In genomic region chr3:107061466-107061865, GRCh38 we compare ENCODE assay signal across 21 cellular contexts.
DNase-seq lines count a peak whose midpoint lies in the region; ATAC-seq, FAIRE-seq and TF ChIP-seq lines count a peak whose summit lies in the region.
"Had no signal": no experiment of that assay in that cellular context is flagged by ENCODE, and none has a peak within 500 bp of the region (broad histone marks: within the 10 kb centered on the region; RNA-seq: fewer than 3 reads in every experiment).

No MANE protein-coding gene starts in this region.

- no peak overlapping the region for H3K18ac ChIP-seq in IMR-90 (ENCODE audit: low read depth, low read length)
- peak overlapping the region; percentile 16 for H3K18ac ChIP-seq in mesendoderm (ENCODE audit: low read length)

- TF ChIP-seq POLR2A in IMR-90 (IDR thresholded peaks at IDR 0.05; ENCODE audit: low read depth, low read length) = no peak

- no peak overlapping the region for H3K4me2 ChIP-seq in IMR-90 (ENCODE audit: low read depth, low read length)
- no peak overlapping the region for H3K4me2 ChIP-seq in astrocyte (ENCODE audit: low read length)
- H3K4me2 ChIP-seq in mesendoderm (ENCODE audit: low read length) = no peak overlapping the region
- H3K4me2 ChIP-seq: BLaER1 treated with 17β-estradiol and CSF1 and Interleukin-3, amounts not matched to agents 10 nM and 100 nM had no signal

- H2AK5ac ChIP-seq in IMR-90 (ENCODE audit: low read depth, low read length) (no peak overlapping the region), mesendoderm (ENCODE audit: low read length) (no peak overlapping the region)

- H3K9me1 ChIP-seq in IMR-90 (ENCODE audit: insufficient read depth, low read length) = 0 out of 2 replicates have a peak, but pooled peaks cover 2% of the 10 kb centered on the region

- ATAC-seq in IMR-90 (ENCODE audit: low read depth) (no peak), GM21825 (IDR thresholded peaks at IDR 0.05; ENCODE audit: unreplicated experiment) (no peak)
- no peak for ATAC-seq in activated naive CD4-positive, alpha-beta T cell treated with anti-CD3 and anti-CD28 coated beads, Interleukin-2, amount 50 U/mL, for 72 hours
- ATAC-seq in activated CD8-positive, alpha-beta memory T cell treated with anti-CD3 and anti-CD28 coated beads, Interleukin-2, amount 10 ng/mL, durations not matched to agents 7 days and 5 days = no peak
- ATAC-seq: HCT116, Panc1 had no signal

- H4K91ac ChIP-seq in IMR-90 (ENCODE audit: insufficient read depth, low read depth, low read length) = no peak overlapping the region

- peaks cover 3% of the 10 kb centered on the region for H3K9me3 Mint-ChIP-seq in astrocyte (ENCODE audit: unreplicated experiment)
- no peaks in the 10 kb centered on the region for H3K9me3 Mint-ChIP-seq in activated naive CD4-positive, alpha-beta T cell treated with anti-CD3 and anti-CD28 coated beads, Interleukin-2, amount 50 U/mL, for 72 hours
- H3K9me3 Mint-ChIP-seq in activated CD8-positive, alpha-beta memory T cell treated with anti-CD3 and anti-CD28 coated beads, Interleukin-2, amount 10 ng/mL, durations not matched to agents 7 days and 5 days (ENCODE audit: low read depth) = no peaks in the 10 kb centered on the region
- H3K9me3 Mint-ChIP-seq: CD4-positive, alpha-beta memory T cell had no signal

- H2BK120ac ChIP-seq in IMR-90 (ENCODE audit: low read depth, low read length) (no peak overlapping the region), mesendoderm (ENCODE audit: low read depth, low read length) (peak overlapping the region; percentile 28)

- H3K4me3 ChIP-seq in IMR-90 (ENCODE audit: insufficient read depth, low read depth, low read length) (no peak overlapping the region), astrocyte (ENCODE audit: insufficient read depth, low read depth, low read length) (no peak overlapping the region), mesendoderm (ENCODE audit: low read length) (no peak overlapping the region)
- H3K4me3 ChIP-seq: BLaER1 treated with 17β-estradiol and CSF1 and Interleukin-3, amounts not matched to agents 10 nM and 100 nM; MG63 had no signal

- dilution Hi-C loops in IMR-90 (cut with HindIII; ENCODE audit: low sequenced_read_pairs, unreplicated experiment) = no loop called here

- H3K4me3 Mint-ChIP-seq in astrocyte (ENCODE audit: unreplicated experiment) = no peak overlapping the region
- no peak overlapping the region for H3K4me3 Mint-ChIP-seq in activated CD8-positive, alpha-beta memory T cell treated with anti-CD3 and anti-CD28 coated beads, Interleukin-2, amount 10 ng/mL, durations not matched to agents 7 days and 5 days
- H3K4me3 Mint-ChIP-seq: CD4-positive, alpha-beta memory T cell had no signal

- no peaks in the 10 kb centered on the region for H3K27me3 ChIP-seq in IMR-90 (ENCODE audit: control insufficient read depth, insufficient read depth, low read length)
- no peaks in the 10 kb centered on the region for H3K27me3 ChIP-seq in astrocyte (ENCODE audit: insufficient read depth, low read length)
- no peaks in the 10 kb centered on the region for H3K27me3 ChIP-seq in mesendoderm (ENCODE audit: insufficient read depth, low read length, poor library complexity)
- H3K27me3 ChIP-seq: BLaER1 treated with 17β-estradiol and CSF1 and Interleukin-3, amounts not matched to agents 10 nM and 100 nM; MG63 had no signal

- in situ Hi-C loops in IMR-90 (cut with MboI; ENCODE audit: low sequenced_read_pairs) = no loop called here

- no peaks in the 10 kb centered on the region for H3K4me1 ChIP-seq in IMR-90 (ENCODE audit: control insufficient read depth, insufficient read depth, low read length)
- peaks cover 35% of the 10 kb centered on the region for H3K4me1 ChIP-seq in astrocyte (ENCODE audit: insufficient read depth, low read length)
- no peaks in the 10 kb centered on the region for H3K4me1 ChIP-seq in mesendoderm (ENCODE audit: control insufficient read depth, low read depth, low read length)

- H2BK20ac ChIP-seq in IMR-90 (ENCODE audit: low read depth, low read length) = no peak overlapping the region

- H3K79me1 ChIP-seq in IMR-90 (ENCODE audit: low read depth in 1 of 2, low read length in 2 of 2) (no peaks in the 10 kb centered on the region), mesendoderm (ENCODE audit: low read length) (no peaks in the 10 kb centered on the region)

- no peaks in the 10 kb centered on the region for H3K27me3 Mint-ChIP-seq in astrocyte (ENCODE audit: low read depth, unreplicated experiment)
- H3K27me3 Mint-ChIP-seq in activated CD8-positive, alpha-beta memory T cell treated with anti-CD3 and anti-CD28 coated beads, Interleukin-2, amount 10 ng/mL, durations not matched to agents 7 days and 5 days = peaks cover 16% of the 10 kb centered on the region

- H3K4ac ChIP-seq in IMR-90 (ENCODE audit: low read depth, low read length) (no peak overlapping the region), mesendoderm (ENCODE audit: low read depth, low read length) (peak overlapping the region; percentile 24)

- no peak for TF ChIP-seq RAD21 in IMR-90 (IDR thresholded peaks at IDR 0.05; ENCODE audit: low read length)

- H3K36me3 Mint-ChIP-seq in astrocyte (ENCODE audit: low read depth, unreplicated experiment) = no peaks in the 10 kb centered on the region
- no peaks in the 10 kb centered on the region for H3K36me3 Mint-ChIP-seq in activated naive CD4-positive, alpha-beta T cell treated with anti-CD3 and anti-CD28 coated beads, Interleukin-2, amount 50 U/mL, for 72 hours
- no peaks in the 10 kb centered on the region for H3K36me3 Mint-ChIP-seq in activated CD8-positive, alpha-beta memory T cell treated with anti-CD3 and anti-CD28 coated beads, Interleukin-2, amount 10 ng/mL, durations not matched to agents 7 days and 5 days
- H3K36me3 Mint-ChIP-seq: CD4-positive, alpha-beta memory T cell had no signal

- BruUV-seq in IMR-90 (replicated peaks; lab: Mats Ljungman, UMichigan) = no TSS peak

- H4K8ac ChIP-seq in IMR-90 (ENCODE audit: low read depth in 2 of 2, low read length in 2 of 2) (no peak overlapping the region), mesendoderm (ENCODE audit: low read depth, low read length) (no peak overlapping the region)

- H3K9me3 ChIP-seq in IMR-90 (ENCODE audit: control insufficient read depth, insufficient read depth, low read length) = no peaks in the 10 kb centered on the region
- H3K9me3 ChIP-seq in astrocyte (ENCODE audit: insufficient read depth, low read depth, low read length) = no peaks in the 10 kb centered on the region
- H3K9me3 ChIP-seq: BLaER1 treated with 17β-estradiol and CSF1 and Interleukin-3, amounts not matched to agents 10 nM and 100 nM; MG63 had no signal

- H2BK5ac ChIP-seq in IMR-90 (ENCODE audit: low read depth, low read length, poor library complexity, severe bottlenecking) = no peak overlapping the region
- no peak overlapping the region for H2BK5ac ChIP-seq in mesendoderm (ENCODE audit: low read length)

- H3K27ac Mint-ChIP-seq in astrocyte (ENCODE audit: unreplicated experiment) = peak overlapping the region; percentile 35
- no peak overlapping the region for H3K27ac Mint-ChIP-seq in activated naive CD4-positive, alpha-beta T cell treated with anti-CD3 and anti-CD28 coated beads, Interleukin-2, amount 50 U/mL, for 72 hours
- H3K27ac Mint-ChIP-seq in activated CD8-positive, alpha-beta memory T cell treated with anti-CD3 and anti-CD28 coated beads, Interleukin-2, amount 10 ng/mL, durations not matched to agents 7 days and 5 days = no peak overlapping the region
- H3K27ac Mint-ChIP-seq: CD4-positive, alpha-beta memory T cell had no signal

- no peak overlapping the region for H3K14ac ChIP-seq in IMR-90 (replicated peaks; ENCODE audit: low read depth, low read length)

- no peaks in the 10 kb centered on the region for H4K20me1 ChIP-seq in IMR-90 (ENCODE audit: insufficient read depth, low read length)
- no peaks in the 10 kb centered on the region for H4K20me1 ChIP-seq in astrocyte (ENCODE audit: insufficient read depth, low read length)
- H4K20me1 ChIP-seq: BLaER1 treated with 17β-estradiol and CSF1 and Interleukin-3, amounts not matched to agents 10 nM and 100 nM had no signal

- CTCF ChIA-PET in IMR-90 (lab: Yijun Ruan, JAX) = no interaction called here
- CTCF ChIA-PET in activated CD8-positive, alpha-beta memory T cell treated with anti-CD3 and anti-CD28 coated beads, Interleukin-2, amount 10 ng/mL, durations not matched to agents 7 days and 5 days (lab: Charles Lee) = no interaction called here

- no peak overlapping the region for H2AFZ ChIP-seq in IMR-90 (replicated peaks; ENCODE audit: low read length, poor library complexity)
- no peak overlapping the region for H2AFZ ChIP-seq in astrocyte (ENCODE audit: low read depth, low read length)

- H3K56ac ChIP-seq in IMR-90 (ENCODE audit: extremely low read depth, insufficient read depth, low read length) (no peak overlapping the region), mesendoderm (ENCODE audit: low read length) (no peak overlapping the region)

- peak; percentile 10 for DNase-seq in IMR-90
- no peak for DNase-seq in astrocyte (ENCODE audit: low read depth)
- no peak for DNase-seq in mesendoderm
- DNase-seq in activated naive CD4-positive, alpha-beta T cell treated with anti-CD3 and anti-CD28 coated beads, Interleukin-2, amount 50 U/mL, for 72 hours (ENCODE audit: low spot score in 2 of 2) = no peak
- no peak for DNase-seq in NCI-H1105 (lab: John Stamatoyannopoulos, UW)
- no peak for DNase-seq in activated CD8-positive, alpha-beta memory T cell treated with anti-CD3 and anti-CD28 coated beads, Interleukin-2, amount 10 ng/mL, durations not matched to agents 7 days and 5 days
- DNase-seq: CD4-positive, alpha-beta memory T cell; DND-41; GOT3; Karpas-422; MG63; NCI-H1048; NCI-H1436; NCI-H1930; NCI-H510A; NK-92 treated with Interleukin-12 subunit alpha and Interleukin-12 subunit beta, amount 100 ng/mL, for 24 hours had no signal

- TF ChIP-seq CTCF in IMR-90 (conservative IDR thresholded peaks at IDR 0.05; ENCODE audit: low read depth, low read length) (no peak), astrocyte (IDR thresholded peaks at IDR 0.05; ENCODE audit: insufficient read depth, low read depth, low read length) (no peak)

- intact Hi-C loops in IMR-90 (cut with micrococcal nuclease) = loop anchor here (5.0 to 10.0 kb wide), 5 partner anchors 199 to 1197 kb away; partner anchors contain the start of gene CBLB

- no CpG with 5 or more reads among the region's 1 CpG for WGBS in IMR-90 (ENCODE audit: extremely low coverage in 2 of 2, insufficient read length in 1 of 2), 2 experiments
- no CpG with 5 or more reads among the region's 1 CpG for WGBS in mesendoderm (ENCODE audit: extremely low coverage, insufficient coverage, low lambda C conversion rate)

- FAIRE-seq in astrocyte (lab: Jason Lieb, UNC) = no peak
- FAIRE-seq: GM12891 had no signal

- H3K9ac ChIP-seq in IMR-90 (ENCODE audit: low read depth, low read length) (no peak overlapping the region), astrocyte (ENCODE audit: low read length) (no peak overlapping the region), mesendoderm (ENCODE audit: low read length) (no peak overlapping the region)
- H3K9ac ChIP-seq: BLaER1 treated with 17β-estradiol and CSF1 and Interleukin-3, amounts not matched to agents 10 nM and 100 nM had no signal

- H3K4me1 Mint-ChIP-seq in astrocyte (ENCODE audit: low read depth, unreplicated experiment) = peaks cover 38% of the 10 kb centered on the region
- peaks cover 13% of the 10 kb centered on the region for H3K4me1 Mint-ChIP-seq in activated CD8-positive, alpha-beta memory T cell treated with anti-CD3 and anti-CD28 coated beads, Interleukin-2, amount 10 ng/mL, durations not matched to agents 7 days and 5 days

- H3K23ac ChIP-seq in IMR-90 (ENCODE audit: low read depth, low read length) (no peak overlapping the region), mesendoderm (ENCODE audit: low read length) (no peak overlapping the region)

- no peak overlapping the region for H3K27ac ChIP-seq in IMR-90 (ENCODE audit: insufficient read depth, low read length)
- H3K27ac ChIP-seq in astrocyte (ENCODE audit: low read depth, low read length) = no peak overlapping the region
- H3K27ac ChIP-seq in mesendoderm (ENCODE audit: low read depth, low read length) = no peak overlapping the region
- H3K27ac ChIP-seq: BLaER1 treated with 17β-estradiol and CSF1 and Interleukin-3, amounts not matched to agents 10 nM and 100 nM had no signal

- H3K36me3 ChIP-seq in IMR-90 (ENCODE audit: control insufficient read depth, insufficient read depth, low read length) = no peaks in the 10 kb centered on the region
- no peaks in the 10 kb centered on the region for H3K36me3 ChIP-seq in astrocyte (ENCODE audit: insufficient read depth, low read length)
- H3K36me3 ChIP-seq in mesendoderm (ENCODE audit: control insufficient read depth, insufficient read depth, low read length) = no peaks in the 10 kb centered on the region
- H3K36me3 ChIP-seq: BLaER1 treated with 17β-estradiol and CSF1 and Interleukin-3, amounts not matched to agents 10 nM and 100 nM; MG63 had no signal

- no peak overlapping the region for H4K5ac ChIP-seq in IMR-90 (ENCODE audit: low read depth, low read length)
- no peak overlapping the region for H4K5ac ChIP-seq in mesendoderm (ENCODE audit: low read length)

- POLR2A ChIA-PET in IMR-90 (lab: Charles Lee; ENCODE audit: unreplicated experiment) = no interaction called here

- H3K79me2 ChIP-seq in astrocyte (ENCODE audit: insufficient read depth, low read length) (no peaks in the 10 kb centered on the region), mesendoderm (ENCODE audit: control insufficient read depth, insufficient read depth, low read length) (no peaks in the 10 kb centered on the region)

- no peak overlapping the region for H2AK9ac ChIP-seq in IMR-90 (replicated peaks; ENCODE audit: low read depth, low read length, poor library complexity)

- H2BK15ac ChIP-seq in IMR-90 (ENCODE audit: low read depth, low read length) (no peak overlapping the region), mesendoderm (replicated peaks; ENCODE audit: low read depth) (no peak overlapping the region)
